In the genomic region with DNA sequence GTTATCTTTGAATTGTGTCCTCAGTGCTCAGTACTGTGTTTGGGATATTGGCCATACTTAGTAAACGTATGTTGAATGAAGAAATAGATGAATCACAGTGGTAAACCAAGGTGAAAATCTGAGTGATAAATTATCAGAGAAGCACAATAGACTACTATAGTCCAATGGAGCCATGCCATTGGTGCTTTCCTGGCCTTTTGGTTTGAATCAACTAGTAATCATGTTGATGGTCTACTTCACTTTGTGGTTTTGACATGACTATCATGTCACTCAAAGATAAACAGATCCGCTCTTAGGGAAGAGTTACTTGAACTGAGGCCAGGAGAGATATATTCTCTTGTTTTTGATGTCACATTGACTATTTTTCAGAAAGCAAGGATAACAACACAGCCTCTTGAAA, we compare ENCODE assay signal across 18 cellular contexts.
"Had no signal": no experiment of that assay in that cellular context is flagged by ENCODE, and none has a peak within 500 bp of the region (broad histone marks: within the 10 kb centered on the region; RNA-seq: fewer than 3 reads in every experiment).

No MANE protein-coding gene starts in this region.

- H3K4me3 ChIP-seq: colonic mucosa, lower lobe of right lung, neural progenitor cell, psoas muscle, thoracic aorta, upper lobe of right lung had no signal

- H3K36me3 Mint-ChIP-seq: activated CD8-positive, alpha-beta memory T cell treated with anti-CD3 and anti-CD28 coated beads, Interleukin-2, amount 10 ng/mL, durations not matched to agents 7 days and 5 days; naive B cell; neural progenitor cell had no signal

- ATAC-seq: activated CD4-positive, alpha-beta T cell treated with anti-CD3 and anti-CD28 coated beads for 36 hours; activated CD8-positive, alpha-beta memory T cell treated with anti-CD3 and anti-CD28 coated beads, Interleukin-2, amount 10 ng/mL, durations not matched to agents 7 days and 5 days; foreskin keratinocyte; psoas muscle; upper lobe of right lung had no signal

- H3K27me3 ChIP-seq: colonic mucosa, foreskin keratinocyte, neural progenitor cell, upper lobe of right lung had no signal

- H3K4me2 ChIP-seq: neural progenitor cell had no signal

- H3K36me3 ChIP-seq: colonic mucosa, lower lobe of right lung, thoracic aorta, upper lobe of right lung, WERI-Rb-1 had no signal

- DNase-seq: activated CD4-positive, alpha-beta memory T cell treated with anti-CD3 and anti-CD28 coated beads for 36 hours; activated CD4-positive, alpha-beta T cell treated with anti-CD3 and anti-CD28 coated beads for 36 hours; activated CD8-positive, alpha-beta memory T cell treated with anti-CD3 and anti-CD28 coated beads, Interleukin-2, amount 10 ng/mL, durations not matched to agents 7 days and 5 days; activated naive CD4-positive, alpha-beta T cell treated with anti-CD3 and anti-CD28 coated beads, Interleukin-2, amount 50 U/mL, for 16 hours; activated T-cell treated with anti-CD3 and anti-CD28 coated beads, Interleukin-2, amount 50 U/mL, for 1 hour; caudate nucleus; colonic mucosa; glutamatergic neuron; left cardiac atrium; lower lobe of right lung; naive B cell; psoas muscle; upper lobe of right lung; WERI-Rb-1 had no signal

- H3K27ac Mint-ChIP-seq: activated CD4-positive, alpha-beta memory T cell treated with anti-CD3 and anti-CD28 coated beads for 36 hours; activated CD4-positive, alpha-beta T cell treated with anti-CD3 and anti-CD28 coated beads for 36 hours; activated CD8-positive, alpha-beta memory T cell treated with anti-CD3 and anti-CD28 coated beads, Interleukin-2, amount 10 ng/mL, durations not matched to agents 7 days and 5 days; naive B cell; neural progenitor cell; stimulated activated naive CD8-positive, alpha-beta T cell treated with anti-CD3 and anti-CD28 coated beads, Interleukin-15, Interleukin-2, amounts not matched to agents 100 ng/mL and 50 ng/mL, for 24 hours had no signal

- H3K27ac ChIP-seq: colonic mucosa, foreskin keratinocyte, lower lobe of right lung, neural progenitor cell, psoas muscle, thoracic aorta, upper lobe of right lung, WERI-Rb-1 had no signal

- H3K27me3 Mint-ChIP-seq: activated CD4-positive, alpha-beta memory T cell treated with anti-CD3 and anti-CD28 coated beads for 36 hours; activated CD4-positive, alpha-beta T cell treated with anti-CD3 and anti-CD28 coated beads for 36 hours; activated CD8-positive, alpha-beta memory T cell treated with anti-CD3 and anti-CD28 coated beads, Interleukin-2, amount 10 ng/mL, durations not matched to agents 7 days and 5 days; stimulated activated naive CD8-positive, alpha-beta T cell treated with anti-CD3 and anti-CD28 coated beads, Interleukin-15, Interleukin-2, amounts not matched to agents 100 ng/mL and 50 ng/mL, for 24 hours had no signal

- H3K9me3 ChIP-seq: colonic mucosa, lower lobe of right lung, psoas muscle, thoracic aorta, upper lobe of right lung had no signal

- H3K4me3 Mint-ChIP-seq: activated CD4-positive, alpha-beta memory T cell treated with anti-CD3 and anti-CD28 coated beads for 36 hours; activated CD4-positive, alpha-beta T cell treated with anti-CD3 and anti-CD28 coated beads for 36 hours; activated CD8-positive, alpha-beta memory T cell treated with anti-CD3 and anti-CD28 coated beads, Interleukin-2, amount 10 ng/mL, durations not matched to agents 7 days and 5 days; naive B cell; neural progenitor cell; stimulated activated naive CD8-positive, alpha-beta T cell treated with anti-CD3 and anti-CD28 coated beads, Interleukin-15, Interleukin-2, amounts not matched to agents 100 ng/mL and 50 ng/mL, for 24 hours had no signal

- H3K4me1 ChIP-seq: colonic mucosa, lower lobe of right lung, psoas muscle, upper lobe of right lung had no signal

- H3K4me1 Mint-ChIP-seq: activated CD4-positive, alpha-beta T cell treated with anti-CD3 and anti-CD28 coated beads for 36 hours; activated CD8-positive, alpha-beta memory T cell treated with anti-CD3 and anti-CD28 coated beads, Interleukin-2, amount 10 ng/mL, durations not matched to agents 7 days and 5 days had no signal

- H3K9ac ChIP-seq: neural progenitor cell had no signal

- H2AFZ ChIP-seq: neural progenitor cell had no signal
